1 cellular context compared by ENCODE assay signal in genomic region chr11:78181155-78181554, GRCh38.
A peak's percentile ranks its signal among the peaks of the same experiment; 100 is the strongest.
TF ChIP-seq lines count a peak whose summit lies in the region.

No MANE protein-coding gene starts in this region.

TF ChIP-seq in K562, 482 proteins besides CTCF, POLR2A, EP300 and RAD21 (continued from another document):
- TF ChIP-seq ARID3B (CRISPR knock-in tag; IDR thresholded peaks at IDR 0.05; ENCODE audit: borderline replicate concordance), result no peak
- TF ChIP-seq ATF7 (IDR thresholded peaks at IDR 0.05), result peak; percentile 59
- peak; percentile 87 for TF ChIP-seq NFE2L1 (tag; IDR thresholded peaks at IDR 0.05; ENCODE audit: borderline replicate concordance, low read depth)
- peak; percentile 97 for TF ChIP-seq MAFG (tag; conservative IDR thresholded peaks at IDR 0.05)
- no peak for TF ChIP-seq CC2D1A (IDR thresholded peaks at IDR 0.05)
- TF ChIP-seq ZNF592 (IDR thresholded peaks at IDR 0.05), result peak; percentile 46; the same call in 1 of the 2 replicates
- no peak for TF ChIP-seq TSHZ1 (CRISPR knock-in tag; IDR thresholded peaks at IDR 0.05)
- TF ChIP-seq ZNF316 (IDR thresholded peaks at IDR 0.05), result peak; percentile 97
- no peak for TF ChIP-seq CEBPG (CRISPR knock-in tag; IDR thresholded peaks at IDR 0.05)
- peak in 1 of 2 experiments; percentile 29; a peak in 1 of 4 replicates for TF ChIP-seq CEBPG (tag; conservative IDR thresholded peaks at IDR 0.05 in 1 of 2, IDR thresholded peaks at IDR 0.05 in 1 of 2)
- TF ChIP-seq THAP7 (CRISPR knock-in tag; IDR thresholded peaks at IDR 0.05), result no peak
- peak; percentile 61 for TF ChIP-seq TFE3 (CRISPR knock-in tag; IDR thresholded peaks at IDR 0.05)
- TF ChIP-seq BACH1 (tag; IDR thresholded peaks at IDR 0.05), result peak; percentile 87
- TF ChIP-seq MAFF (IDR thresholded peaks at IDR 0.05; ENCODE audit: low read length), result peak; percentile 88
- TF ChIP-seq MAFK (IDR thresholded peaks at IDR 0.05; ENCODE audit: low read length), result peak; percentile 80
- peak; percentile 91 for TF ChIP-seq C11orf30 (IDR thresholded peaks at IDR 0.05; ENCODE audit: low read depth)
- no peak for TF ChIP-seq EGR1 (conservative IDR thresholded peaks at IDR 0.05)
- TF ChIP-seq CEBPB (tag; IDR thresholded peaks at IDR 0.05), result 0 out of 2 replicates have a peak, but pooled peaks have one; percentile 11
